Comparison of ENCODE assay signal across 8 cellular contexts in the genomic region with DNA sequence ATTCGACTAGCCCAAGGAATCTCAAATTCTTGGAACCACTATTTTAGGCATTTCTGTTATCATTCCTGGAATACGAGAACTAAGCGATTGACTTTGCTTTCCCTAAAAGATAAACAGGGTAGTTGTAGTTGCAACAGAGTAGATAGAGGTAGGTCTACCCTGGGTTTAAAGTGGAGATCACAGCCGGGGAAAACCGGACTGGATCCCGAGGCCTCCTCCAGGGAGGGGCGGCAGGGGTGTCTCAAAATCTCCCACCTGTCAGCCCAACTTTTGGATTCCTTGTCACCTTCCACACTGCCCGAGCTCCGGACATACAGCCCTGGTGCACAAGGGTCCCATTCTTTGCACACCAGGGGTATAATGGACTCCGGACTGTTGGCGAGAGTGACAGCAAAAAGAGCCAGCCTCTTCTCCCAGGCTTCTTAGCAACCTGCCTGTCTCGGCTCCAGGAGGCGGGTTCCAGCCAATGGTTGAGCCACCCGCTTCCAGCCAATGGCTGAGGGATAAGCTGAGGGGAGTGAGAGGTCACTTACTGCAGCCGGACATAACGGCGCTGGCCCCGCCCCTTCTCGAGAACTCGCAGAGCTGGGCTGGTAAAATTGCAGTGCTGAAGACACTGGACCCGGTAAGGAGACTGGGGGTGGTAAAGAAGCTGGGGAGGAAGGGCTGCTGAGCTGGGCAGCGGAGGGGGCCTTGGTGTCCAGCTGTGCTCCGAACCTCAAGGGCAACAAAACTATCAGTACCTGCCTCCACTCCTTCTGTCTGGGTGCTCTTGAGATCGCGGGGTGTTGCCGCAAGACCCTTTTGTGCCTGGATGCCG. TPM values are rescaled to one million over a fixed set of nuclear protein-coding genes. Genes with fewer than 3 reads are reported as not detected.
DNase-seq lines count a peak whose midpoint lies in the region; ATAC-seq and TF ChIP-seq lines count a peak whose summit lies in the region.

Gene SUOX (plus strand): TSS at position 562 of the 820 bp plus-strand sequence. CDS start 4,946 bp downstream, outside the sequence.

- peaks cover 0 to 9% of the 10 kb centered on the region in 2 donors for H3K36me3 Mint-ChIP-seq in activated naive CD4-positive, alpha-beta T cell treated with anti-CD3 and anti-CD28 coated beads, Interleukin-2, amount 50 U/mL, for 72 hours
- H3K36me3 Mint-ChIP-seq in nephron progenitor cell (ENCODE audit: low read depth), result peaks cover 37% of the 10 kb centered on the region

- peak within 1 kb of the TSS; percentile 97 for H3K4me3 Mint-ChIP-seq in nephron progenitor cell

- H3K9me3 Mint-ChIP-seq in activated naive CD4-positive, alpha-beta T cell treated with anti-CD3 and anti-CD28 coated beads, Interleukin-2, amount 50 U/mL, for 72 hours, result no peaks in the 10 kb centered on the region
- no peaks in the 10 kb centered on the region for H3K9me3 Mint-ChIP-seq in nephron progenitor cell

- DNase-seq in DMS53 treated with DMSO at 0.1 percent for 48 hours (lab: John Stamatoyannopoulos, UW; ENCODE audit: unreplicated experiment) (peak; percentile 98), NCI-H526 (lab: John Stamatoyannopoulos, UW) (peak; percentile 79 to 94), germinal center (ENCODE audit: low spot score) (peak; percentile 51), nephron progenitor cell (peak; percentile 92), NAMALWA (ENCODE audit: low spot score) (no peak)
- peak; percentile 50 to 73 for DNase-seq in activated naive CD4-positive, alpha-beta T cell treated with anti-CD3 and anti-CD28 coated beads, Interleukin-2, amount 50 U/mL, for 72 hours (ENCODE audit: low spot score in 2 of 2)

- peaks cover 26% of the 10 kb centered on the region for H3K4me1 Mint-ChIP-seq in nephron progenitor cell

- H3K27me3 Mint-ChIP-seq in nephron progenitor cell (ENCODE audit: low read depth, poor library complexity), result no peaks in the 10 kb centered on the region

- peak within 1 kb of the TSS; percentile 44 to 66 for H3K27ac Mint-ChIP-seq in activated naive CD4-positive, alpha-beta T cell treated with anti-CD3 and anti-CD28 coated beads, Interleukin-2, amount 50 U/mL, for 72 hours
- peak within 1 kb of the TSS; percentile 93 for H3K27ac Mint-ChIP-seq in nephron progenitor cell

- TF ChIP-seq CTCF in nephron progenitor cell (IDR thresholded peaks at IDR 0.05), result no peak

- ATAC-seq in GM19455 (IDR thresholded peaks at IDR 0.05; ENCODE audit: unreplicated experiment) (peak; percentile 98), HG03520 (IDR thresholded peaks at IDR 0.05; ENCODE audit: unreplicated experiment) (peak; percentile 99)
- ATAC-seq in activated naive CD4-positive, alpha-beta T cell treated with anti-CD3 and anti-CD28 coated beads, Interleukin-2, amount 50 U/mL, for 72 hours, result peak; percentile 89 to 99

RNA-seq across cellular contexts. Expression of gene SUOX, which starts in this region (rescaled TPM):
- total RNA-seq in activated naive CD4-positive, alpha-beta T cell treated with anti-CD3 and anti-CD28 coated beads, Interleukin-2, amount 50 U/mL, for 72 hours, result 10 to 100 TPM in 1 of 2 donors, 1 to 10 TPM in 1; 5.7 to 15.5 TPM
